In genomic region chr17:2361361-2361760, GRCh38 we compare ENCODE assay signal across 1 cellular context.
TF ChIP-seq lines count a peak whose summit lies in the region.

No MANE protein-coding gene starts in this region.

TF ChIP-seq in SK-N-SH, 30 proteins besides CTCF, POLR2A, EP300 and RAD21 (continued from another document):
- no peak for TF ChIP-seq IRF3 (IDR thresholded peaks at IDR 0.05; ENCODE audit: low read depth, low read length)
